In the genomic region with DNA sequence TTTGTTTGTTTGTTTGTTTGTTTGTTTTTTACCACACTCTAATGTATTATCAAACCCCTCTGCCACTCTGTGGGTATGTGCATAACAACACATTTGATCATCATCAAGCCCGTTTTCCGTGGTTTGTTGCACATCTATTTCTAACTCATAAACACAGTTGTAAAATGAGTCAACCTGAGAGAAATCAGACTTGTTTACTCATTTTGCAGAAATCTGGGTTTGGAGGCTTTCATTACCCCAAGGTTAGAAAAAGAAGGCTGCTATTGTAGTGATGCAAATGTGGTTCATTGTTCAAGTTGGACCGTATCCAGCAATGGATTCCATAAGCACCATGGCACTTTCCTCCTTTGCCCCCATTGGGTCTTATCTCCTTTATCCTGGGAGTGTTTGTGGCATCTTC, we compare ENCODE assay signal across 17 cellular contexts.
A peak's percentile ranks its signal among the peaks of the same experiment; 100 is the strongest.
DNase-seq lines count a peak whose midpoint lies in the region; ATAC-seq and TF ChIP-seq lines count a peak whose summit lies in the region.
"Had no signal": no experiment of that assay in that cellular context is flagged by ENCODE, and none has a peak within 500 bp of the region (broad histone marks: within the 10 kb centered on the region; RNA-seq: fewer than 3 reads in every experiment).

No MANE protein-coding gene starts in this region.

- H2BK5ac ChIP-seq in mesendoderm (ENCODE audit: low read length) = no peak overlapping the region

- DNase-seq in mesendoderm (peak; percentile 8), NCI-H1092 (lab: John Stamatoyannopoulos, UW) (no peak), NCI-H1105 treated with DMSO at 0.1 percent for 48 hours (lab: John Stamatoyannopoulos, UW) (no peak), ovary (no peak)
- DNase-seq in activated CD8-positive, alpha-beta memory T cell treated with anti-CD3 and anti-CD28 coated beads, Interleukin-2, amount 50 U/mL, for 4 hours = no peak
- DNase-seq: activated gamma-delta T cell; CD4-positive, alpha-beta memory T cell; effector CD8-positive, alpha-beta T cell; EL; foreskin melanocyte; GOT3; SIG-M5 had no signal

- H3K9me3 ChIP-seq in ovary = no peaks in the 10 kb centered on the region
- H3K9me3 ChIP-seq: testis had no signal

- no peak overlapping the region for H4K8ac ChIP-seq in mesendoderm (ENCODE audit: low read depth, low read length)

- intact Hi-C loops in ovary (cut with DNase I) = no loop called here

- no peak overlapping the region for H3K56ac ChIP-seq in mesendoderm (ENCODE audit: low read length)

- H3K79me2 ChIP-seq in mesendoderm (ENCODE audit: control insufficient read depth, insufficient read depth, low read length) = no peaks in the 10 kb centered on the region
- H3K79me2 ChIP-seq: parathyroid adenoma had no signal

- H3K23ac ChIP-seq in mesendoderm (ENCODE audit: low read length) = no peak overlapping the region

- no peak overlapping the region for H2AK5ac ChIP-seq in mesendoderm (ENCODE audit: low read length)

- H3K4me2 ChIP-seq in mesendoderm (ENCODE audit: low read length) = no peak overlapping the region

- H4K5ac ChIP-seq in mesendoderm (ENCODE audit: low read length) = no peak overlapping the region

- H3K27ac ChIP-seq in mesendoderm (ENCODE audit: low read depth, low read length) (no peak overlapping the region), ovary (no peak overlapping the region)
- H3K27ac ChIP-seq: parathyroid adenoma had no signal

- no peak for TF ChIP-seq POLR2A in ovary (IDR thresholded peaks at IDR 0.05)

- ATAC-seq in GM18909 (IDR thresholded peaks at IDR 0.05; ENCODE audit: poor library complexity, unreplicated experiment) = peak; percentile 68
- peak; percentile 69 for ATAC-seq in HG02623 (IDR thresholded peaks at IDR 0.05; ENCODE audit: unreplicated experiment)
- peak; percentile 62 for ATAC-seq in HG03354 (IDR thresholded peaks at IDR 0.05; ENCODE audit: poor library complexity, severe bottlenecking, unreplicated experiment)

- no peak overlapping the region for H3K18ac ChIP-seq in mesendoderm (ENCODE audit: low read length)

- H3K4me3 ChIP-seq in mesendoderm (ENCODE audit: low read length) (no peak overlapping the region), ovary (no peak overlapping the region)
- H3K4me3 ChIP-seq: testis had no signal

- no peak for TF ChIP-seq EP300 in ovary (IDR thresholded peaks at IDR 0.05)

- no peaks in the 10 kb centered on the region for H3K27me3 ChIP-seq in mesendoderm (ENCODE audit: insufficient read depth, low read length, poor library complexity)
- H3K27me3 ChIP-seq in ovary = no peaks in the 10 kb centered on the region
- H3K27me3 ChIP-seq: testis had no signal

- WGBS in mesendoderm (ENCODE audit: extremely low coverage, insufficient coverage, low lambda C conversion rate) = no CpG with 5 or more reads among the region's 3 CpGs
- WGBS in ovary, 3 donors = 83 to 93% (median 87%) methylated on average over 3 of the region's 3 CpGs

- H3K36me3 ChIP-seq in mesendoderm (ENCODE audit: control insufficient read depth, insufficient read depth, low read length) (no peaks in the 10 kb centered on the region), ovary (no peaks in the 10 kb centered on the region)

- no peak overlapping the region for H2BK120ac ChIP-seq in mesendoderm (ENCODE audit: low read depth, low read length)

- H3K9ac ChIP-seq in mesendoderm (ENCODE audit: low read length) = no peak overlapping the region
- H3K9ac ChIP-seq: parathyroid adenoma had no signal

- H2BK15ac ChIP-seq in mesendoderm (replicated peaks; ENCODE audit: low read depth) = no peak overlapping the region

- TF ChIP-seq CTCF in ovary (IDR thresholded peaks at IDR 0.05) = no peak

- H3K4me1 ChIP-seq in mesendoderm (ENCODE audit: control insufficient read depth, low read depth, low read length) (no peaks in the 10 kb centered on the region), ovary (ENCODE audit: insufficient read depth) (no peaks in the 10 kb centered on the region)
- H3K4me1 ChIP-seq: parathyroid adenoma, testis had no signal

- no peak overlapping the region for H3K4ac ChIP-seq in mesendoderm (ENCODE audit: low read depth, low read length)

- no peaks in the 10 kb centered on the region for H3K79me1 ChIP-seq in mesendoderm (ENCODE audit: low read length)
